In the genomic region with DNA sequence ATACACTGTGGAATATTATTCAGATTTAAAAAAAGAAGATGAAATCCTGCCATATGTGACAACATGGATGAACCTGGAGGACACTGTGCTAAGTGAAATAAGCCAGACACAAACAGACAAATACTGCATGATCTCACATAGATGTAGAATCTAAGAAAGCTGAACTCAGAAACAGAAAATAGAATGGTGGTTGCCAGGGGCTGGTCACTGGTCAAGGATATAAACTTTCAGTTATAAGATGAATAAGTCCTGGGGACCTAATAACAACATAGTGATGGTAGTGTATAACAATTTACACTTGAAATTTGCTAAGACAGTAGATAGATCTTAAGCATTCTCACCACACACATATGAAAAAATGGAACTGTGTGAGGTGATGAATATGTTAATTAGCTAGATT, we compare ENCODE assay signal across 14 cellular contexts.
DNase-seq lines count a peak whose midpoint lies in the region; ATAC-seq, FAIRE-seq and TF ChIP-seq lines count a peak whose summit lies in the region.
"Had no signal": no experiment of that assay in that cellular context is flagged by ENCODE, and none has a peak within 500 bp of the region (broad histone marks: within the 10 kb centered on the region; RNA-seq: fewer than 3 reads in every experiment).

No MANE protein-coding gene starts in this region.

- H3K36me3 Mint-ChIP-seq in stimulated activated naive CD8-positive, alpha-beta T cell treated with anti-CD3 and anti-CD28 coated beads, Interleukin-15, Interleukin-2, amounts not matched to agents 100 ng/mL and 50 ng/mL, for 24 hours (ENCODE audit: low read depth) = peaks cover 28% of the 10 kb centered on the region
- peaks cover 10 to 16% of the 10 kb centered on the region in 2 donors for H3K36me3 Mint-ChIP-seq in activated T-cell treated with anti-CD3 and anti-CD28 coated beads, Interleukin-2, amount 50 U/mL, for 72 hours (ENCODE audit: insufficient read depth in 2 of 2)

- DNase-seq in stimulated activated naive CD8-positive, alpha-beta T cell treated with anti-CD3 and anti-CD28 coated beads, Interleukin-15, amount 100 ng/mL, for 72 hours = no peak
- DNase-seq in hypothalamus (lab: John Stamatoyannopoulos, UW) = no peak
- no peak for DNase-seq in GM03348 (ENCODE audit: low spot score)
- no peak for DNase-seq in GM12891 (ENCODE audit: insufficient read length, low spot score)
- no peak for DNase-seq in activated T-cell treated with anti-CD3 and anti-CD28 coated beads, Interleukin-2, amount 50 U/mL, for 72 hours
- DNase-seq: CD4-positive, alpha-beta T cell; DMS79; H7 had no signal

- peaks cover 4% of the 10 kb centered on the region for H3K4me1 Mint-ChIP-seq in stimulated activated naive CD8-positive, alpha-beta T cell treated with anti-CD3 and anti-CD28 coated beads, Interleukin-15, Interleukin-2, amounts not matched to agents 100 ng/mL and 50 ng/mL, for 24 hours (ENCODE audit: low read depth)
- peaks cover 5% of the 10 kb centered on the region for H3K4me1 Mint-ChIP-seq in stimulated activated naive CD8-positive, alpha-beta T cell treated with anti-CD3 and anti-CD28 coated beads, Interleukin-15, amount 100 ng/mL, for 72 hours
- no peaks in the 10 kb centered on the region for H3K4me1 Mint-ChIP-seq in activated T-cell treated with anti-CD3 and anti-CD28 coated beads, Interleukin-2, amount 50 U/mL, for 72 hours (ENCODE audit: low read depth)

- H3K27me3 Mint-ChIP-seq in stimulated activated naive CD8-positive, alpha-beta T cell treated with anti-CD3 and anti-CD28 coated beads, Interleukin-15, Interleukin-2, amounts not matched to agents 100 ng/mL and 50 ng/mL, for 24 hours = no peaks in the 10 kb centered on the region
- peaks cover 7% of the 10 kb centered on the region for H3K27me3 Mint-ChIP-seq in stimulated activated naive CD8-positive, alpha-beta T cell treated with anti-CD3 and anti-CD28 coated beads, Interleukin-15, amount 100 ng/mL, for 72 hours
- peaks cover 7% of the 10 kb centered on the region for H3K27me3 Mint-ChIP-seq in activated T-cell treated with anti-CD3 and anti-CD28 coated beads, Interleukin-2, amount 50 U/mL, for 72 hours (ENCODE audit: low read depth)
- H3K27me3 Mint-ChIP-seq: CD4-positive, alpha-beta T cell had no signal

- TF ChIP-seq POLR2A in GM12891 (IDR thresholded peaks at IDR 0.05; ENCODE audit: low read depth, low read length) = no peak

- no peak for FAIRE-seq in GM12891 (lab: Jason Lieb, UNC)
- FAIRE-seq: HepG2, HTR-8/SVneo had no signal

- no peak for ATAC-seq in stimulated activated naive CD8-positive, alpha-beta T cell treated with anti-CD3 and anti-CD28 coated beads, Interleukin-15, amount 100 ng/mL, for 72 hours
- ATAC-seq in HG02938 (IDR thresholded peaks at IDR 0.05; ENCODE audit: unreplicated experiment) (peak; percentile 63), HG03457 (IDR thresholded peaks at IDR 0.05; ENCODE audit: unreplicated experiment) (peak; percentile 36)
- no peak for ATAC-seq in activated T-cell treated with anti-CD3 and anti-CD28 coated beads, Interleukin-2, amount 50 U/mL, for 72 hours (replicated peaks in 1 of 2)
- ATAC-seq: GM23338, HepG2 had no signal

- no peak overlapping the region for H3K4me3 Mint-ChIP-seq in stimulated activated naive CD8-positive, alpha-beta T cell treated with anti-CD3 and anti-CD28 coated beads, Interleukin-15, Interleukin-2, amounts not matched to agents 100 ng/mL and 50 ng/mL, for 24 hours
- no peak overlapping the region for H3K4me3 Mint-ChIP-seq in stimulated activated naive CD8-positive, alpha-beta T cell treated with anti-CD3 and anti-CD28 coated beads, Interleukin-15, amount 100 ng/mL, for 72 hours
- H3K4me3 Mint-ChIP-seq in activated T-cell treated with anti-CD3 and anti-CD28 coated beads, Interleukin-2, amount 50 U/mL, for 72 hours = no peak overlapping the region
- H3K4me3 Mint-ChIP-seq: CD4-positive, alpha-beta T cell; GM23338 had no signal

- peak overlapping the region; percentile 8 for H3K27ac Mint-ChIP-seq in stimulated activated naive CD8-positive, alpha-beta T cell treated with anti-CD3 and anti-CD28 coated beads, Interleukin-15, Interleukin-2, amounts not matched to agents 100 ng/mL and 50 ng/mL, for 24 hours
- H3K27ac Mint-ChIP-seq in stimulated activated naive CD8-positive, alpha-beta T cell treated with anti-CD3 and anti-CD28 coated beads, Interleukin-15, amount 100 ng/mL, for 72 hours = no peak overlapping the region
- H3K27ac Mint-ChIP-seq in activated T-cell treated with anti-CD3 and anti-CD28 coated beads, Interleukin-2, amount 50 U/mL, for 72 hours = no peak overlapping the region
- H3K27ac Mint-ChIP-seq: CD4-positive, alpha-beta T cell; GM23338 had no signal

- peaks cover 33% of the 10 kb centered on the region for H3K9me3 Mint-ChIP-seq in stimulated activated naive CD8-positive, alpha-beta T cell treated with anti-CD3 and anti-CD28 coated beads, Interleukin-15, Interleukin-2, amounts not matched to agents 100 ng/mL and 50 ng/mL, for 24 hours
- H3K9me3 Mint-ChIP-seq in stimulated activated naive CD8-positive, alpha-beta T cell treated with anti-CD3 and anti-CD28 coated beads, Interleukin-15, amount 100 ng/mL, for 72 hours = peaks cover 18 to 22% of the 10 kb centered on the region in 2 donors
- peaks cover 11 to 18% of the 10 kb centered on the region in 2 donors for H3K9me3 Mint-ChIP-seq in activated T-cell treated with anti-CD3 and anti-CD28 coated beads, Interleukin-2, amount 50 U/mL, for 72 hours

TF ChIP-seq in GM12891, 5 proteins besides CTCF, POLR2A, EP300 and RAD21:
- TF ChIP-seq PAX5 (IDR thresholded peaks at IDR 0.05; ENCODE audit: insufficient read depth, low read length, severe bottlenecking) = no peak
- no peak for TF ChIP-seq SPI1 (IDR thresholded peaks at IDR 0.05; ENCODE audit: low read depth, low read length)
- TF ChIP-seq POU2F2 (IDR thresholded peaks at IDR 0.05; ENCODE audit: low read depth, low read length) = no peak
- TF ChIP-seq POLR2AphosphoS5 (IDR thresholded peaks at IDR 0.05; ENCODE audit: low read depth, low read length) = no peak
- no peak for TF ChIP-seq TAF1 (IDR thresholded peaks at IDR 0.05; ENCODE audit: low read depth, low read length)

Comparison
In these comparisons a context has a peak if more than half of its experiments do, and no peak if none do; other contexts are left out.
1. ATAC-seq: peak in HG02938 (single experiment) and HG03457 (single experiment); none in stimulated activated naive CD8-positive, alpha-beta T cell treated with anti-CD3 and anti-CD28 coated beads, Interleukin-15, amount 100 ng/mL, for 72 hours (single experiment) and activated T-cell treated with anti-CD3 and anti-CD28 coated beads, Interleukin-2, amount 50 U/mL, for 72 hours (0 of 2).